ENCODE assay signal across 24 cellular contexts in genomic region chr3:44906997-44907396, GRCh38. TPM values are rescaled to one million over a fixed set of nuclear protein-coding genes. Genes with fewer than 3 reads are reported as not detected.
DNase-seq lines count a peak whose midpoint lies in the region; ATAC-seq and TF ChIP-seq lines count a peak whose summit lies in the region.
"Had no signal": no experiment of that assay in that cellular context is flagged by ENCODE, and none has a peak within 500 bp of the region (broad histone marks: within the 10 kb centered on the region; RNA-seq: fewer than 3 reads in every experiment).

No MANE protein-coding gene starts in this region.

- no peaks in the 10 kb centered on the region for H3F3A ChIP-seq in PC-3 (ENCODE audit: low read length, unreplicated experiment)

- BruUV-seq in PC-3 (replicated peaks; lab: Mats Ljungman, UMichigan) = no TSS peak

- H3K4me3 ChIP-seq in PC-3 (ENCODE audit: low read length) (no peak overlapping the region), choroid plexus epithelial cell (ENCODE audit: low read depth, low read length) (no peak overlapping the region)

- peaks cover 11% of the 10 kb centered on the region for H3K4me1 ChIP-seq in PC-3 (ENCODE audit: insufficient read depth, low read length)

- CTCF ChIA-PET in PC-3 (lab: Charles Lee) = no interaction called here

- no peaks in the 10 kb centered on the region for H4K20me1 ChIP-seq in PC-3 (ENCODE audit: low read length)

- H3K36me3 Mint-ChIP-seq in activated naive CD8-positive, alpha-beta T cell treated with anti-CD3 and anti-CD28 coated beads, Interleukin-2, amount 50 U/mL, for 24 hours (ENCODE audit: low read depth) = no peaks in the 10 kb centered on the region
- H3K36me3 Mint-ChIP-seq in activated naive CD8-positive, alpha-beta T cell treated with anti-CD3 and anti-CD28 coated beads for 36 hours = no peaks in the 10 kb centered on the region
- H3K36me3 Mint-ChIP-seq: CD14-positive monocyte, natural killer cell had no signal

- no peak overlapping the region for H3K4me3 Mint-ChIP-seq in activated naive CD8-positive, alpha-beta T cell treated with anti-CD3 and anti-CD28 coated beads, Interleukin-2, amount 50 U/mL, for 24 hours
- H3K4me3 Mint-ChIP-seq in activated naive CD8-positive, alpha-beta T cell treated with anti-CD3 and anti-CD28 coated beads for 36 hours = no peak overlapping the region
- no peak overlapping the region for H3K4me3 Mint-ChIP-seq in stimulated activated naive CD8-positive, alpha-beta T cell treated with anti-CD3 and anti-CD28 coated beads, Interleukin-15, amount 100 ng/mL, for 72 hours
- H3K4me3 Mint-ChIP-seq: CD14-positive monocyte; dendritic cell treated with granulocyte-macrophage colony-stimulating factor and Interleukin-4, amounts not matched to agents 40 ng/mL and 50 ng/mL, for 4 days; H9; natural killer cell had no signal

- TF ChIP-seq CTCF in PC-3 (conservative IDR thresholded peaks at IDR 0.05; ENCODE audit: low read depth, low read length) (no peak), choroid plexus epithelial cell (conservative IDR thresholded peaks at IDR 0.05; ENCODE audit: low read depth, low read length) (no peak)

- intact Hi-C loops in PC-3 (cut with micrococcal nuclease) = no loop called here

- H3K9me3 Mint-ChIP-seq in activated naive CD8-positive, alpha-beta T cell treated with anti-CD3 and anti-CD28 coated beads, Interleukin-2, amount 50 U/mL, for 24 hours = no peaks in the 10 kb centered on the region
- peaks cover 2% of the 10 kb centered on the region for H3K9me3 Mint-ChIP-seq in activated naive CD8-positive, alpha-beta T cell treated with anti-CD3 and anti-CD28 coated beads for 36 hours
- peaks cover 0 to 17% of the 10 kb centered on the region in 2 donors for H3K9me3 Mint-ChIP-seq in stimulated activated naive CD8-positive, alpha-beta T cell treated with anti-CD3 and anti-CD28 coated beads, Interleukin-15, amount 100 ng/mL, for 72 hours
- H3K9me3 Mint-ChIP-seq: dendritic cell treated with granulocyte-macrophage colony-stimulating factor and Interleukin-4, amounts not matched to agents 40 ng/mL and 50 ng/mL, for 4 days; H9; natural killer cell had no signal

- H3K4me1 Mint-ChIP-seq in activated naive CD8-positive, alpha-beta T cell treated with anti-CD3 and anti-CD28 coated beads, Interleukin-2, amount 50 U/mL, for 24 hours = no peaks in the 10 kb centered on the region
- H3K4me1 Mint-ChIP-seq in activated naive CD8-positive, alpha-beta T cell treated with anti-CD3 and anti-CD28 coated beads for 36 hours = no peaks in the 10 kb centered on the region
- H3K4me1 Mint-ChIP-seq in stimulated activated naive CD8-positive, alpha-beta T cell treated with anti-CD3 and anti-CD28 coated beads, Interleukin-15, amount 100 ng/mL, for 72 hours = no peaks in the 10 kb centered on the region
- H3K4me1 Mint-ChIP-seq: CD14-positive monocyte, natural killer cell had no signal

- DNase-seq in activated naive CD8-positive, alpha-beta T cell treated with anti-CD3 and anti-CD28 coated beads, Interleukin-2, amount 50 U/mL, for 24 hours = peak; percentile 17
- DNase-seq in activated naive CD8-positive, alpha-beta T cell treated with anti-CD3 and anti-CD28 coated beads for 36 hours = no peak
- DNase-seq in PC-3 (peak; percentile 81), choroid plexus epithelial cell (ENCODE audit: low read depth) (peak; percentile 36), SW 1271 (lab: John Stamatoyannopoulos, UW) (no peak), NCI-H146 (lab: John Stamatoyannopoulos, UW) (no peak)
- DNase-seq in stimulated activated naive CD8-positive, alpha-beta T cell treated with anti-CD3 and anti-CD28 coated beads, Interleukin-15, amount 100 ng/mL, for 72 hours = no peak
- DNase-seq: activated CD4-positive, alpha-beta T cell treated with anti-CD3 and anti-CD28 coated beads for 1 hour; anterior cingulate cortex; EL; H9; Kasumi-1; natural killer cell; NCI-H1092; NCI-H2029 treated with DMSO at 0.1 percent for 48 hours; SHP77 treated with DMSO at 0.1 percent for 48 hours; stimulated activated naive CD4-positive, alpha-beta T cell treated with Interleukin-2 at 50 U/mL for 16 hours had no signal

- H3K9me2 ChIP-seq in PC-3 (replicated peaks; ENCODE audit: low read length) = no peaks in the 10 kb centered on the region

- H3K4me2 ChIP-seq in PC-3 (ENCODE audit: low read length) = no peak overlapping the region

- H3K9me3 ChIP-seq in PC-3 (ENCODE audit: low read length) = no peaks in the 10 kb centered on the region

- no peaks in the 10 kb centered on the region for H3K79me2 ChIP-seq in PC-3 (ENCODE audit: low read length)

- no peak overlapping the region for H3K9ac ChIP-seq in PC-3 (ENCODE audit: low read length)

- ATAC-seq in activated naive CD8-positive, alpha-beta T cell treated with anti-CD3 and anti-CD28 coated beads, Interleukin-2, amount 50 U/mL, for 24 hours = peak; percentile 75
- ATAC-seq in PC-3 = peak; percentile 58
- peak; percentile 49 for ATAC-seq in stimulated activated naive CD8-positive, alpha-beta T cell treated with anti-CD3 and anti-CD28 coated beads, Interleukin-15, amount 100 ng/mL, for 72 hours
- ATAC-seq: natural killer cell had no signal

- no peak overlapping the region for H3K27ac ChIP-seq in PC-3 (ENCODE audit: low read length)

- H3K27me3 ChIP-seq in PC-3 (ENCODE audit: low read length) = no peaks in the 10 kb centered on the region

- H3K36me3 ChIP-seq in PC-3 (ENCODE audit: low read depth, low read length) = no peaks in the 10 kb centered on the region

- H3K27me3 Mint-ChIP-seq in activated naive CD8-positive, alpha-beta T cell treated with anti-CD3 and anti-CD28 coated beads, Interleukin-2, amount 50 U/mL, for 24 hours = peaks cover 17% of the 10 kb centered on the region
- H3K27me3 Mint-ChIP-seq in activated naive CD8-positive, alpha-beta T cell treated with anti-CD3 and anti-CD28 coated beads for 36 hours = peaks cover 30% of the 10 kb centered on the region
- peaks cover 52% of the 10 kb centered on the region for H3K27me3 Mint-ChIP-seq in stimulated activated naive CD8-positive, alpha-beta T cell treated with anti-CD3 and anti-CD28 coated beads, Interleukin-15, amount 100 ng/mL, for 72 hours

- no peak overlapping the region for H3K27ac Mint-ChIP-seq in activated naive CD8-positive, alpha-beta T cell treated with anti-CD3 and anti-CD28 coated beads, Interleukin-2, amount 50 U/mL, for 24 hours
- no peak overlapping the region for H3K27ac Mint-ChIP-seq in activated naive CD8-positive, alpha-beta T cell treated with anti-CD3 and anti-CD28 coated beads for 36 hours
- peak overlapping the region in 1 of 2 donors; percentile 69 for H3K27ac Mint-ChIP-seq in stimulated activated naive CD8-positive, alpha-beta T cell treated with anti-CD3 and anti-CD28 coated beads, Interleukin-15, amount 100 ng/mL, for 72 hours
- H3K27ac Mint-ChIP-seq: dendritic cell treated with granulocyte-macrophage colony-stimulating factor and Interleukin-4, amounts not matched to agents 40 ng/mL and 50 ng/mL, for 4 days; H9; natural killer cell had no signal

- no peak overlapping the region for H2AFZ ChIP-seq in PC-3 (ENCODE audit: low read length)

- POLR2A ChIA-PET in PC-3 (lab: Charles Lee; ENCODE audit: unreplicated experiment) = interaction anchor here (0.7 kb wide), 1 partner anchor 1056 kb away, joined by 3 read pairs; no protein-coding TSS in a partner anchor

RNA-seq across cellular contexts. Expression of gene TGM4, which starts 32.6 kb away (rescaled TPM):
- not detected for total RNA-seq in activated naive CD8-positive, alpha-beta T cell treated with anti-CD3 and anti-CD28 coated beads for 36 hours
- 0.46 and 1.2 TPM in 2 replicates for total RNA-seq in PC-3 (2014; rRNA removed)
- total RNA-seq: cardiac septum, H9, liver, natural killer cell, OCI-LY7, osteoblast, skeletal muscle tissue had no signal

RNA-seq across cellular contexts. Expression of gene TMEM42, which starts 45.3 kb away (rescaled TPM):
- total RNA-seq in activated naive CD8-positive, alpha-beta T cell treated with anti-CD3 and anti-CD28 coated beads for 36 hours = 1 to 10 TPM; 6.9 to 7.7 TPM
- total RNA-seq in PC-3 (2014; rRNA removed) = 6.3 and 10.2 TPM in 2 replicates

Comparison
In these comparisons a context has a peak if more than half of its experiments do, and no peak if none do; other contexts are left out.
1. DNase-seq: peak in activated naive CD8-positive, alpha-beta T cell treated with anti-CD3 and anti-CD28 coated beads, Interleukin-2, amount 50 U/mL, for 24 hours (single experiment), PC-3 (single experiment) and choroid plexus epithelial cell (single experiment); none in activated naive CD8-positive, alpha-beta T cell treated with anti-CD3 and anti-CD28 coated beads for 36 hours (single experiment), stimulated activated naive CD8-positive, alpha-beta T cell treated with anti-CD3 and anti-CD28 coated beads, Interleukin-15, amount 100 ng/mL, for 72 hours (0 of 2), SW 1271 (0 of 2) and NCI-H146 (single experiment).
2. Peak in every context shown above with its lines, with median percentiles within 50 percentile points of each other: ATAC-seq.